Comparison of ENCODE assay signal across 1 cellular context in the genomic region with DNA sequence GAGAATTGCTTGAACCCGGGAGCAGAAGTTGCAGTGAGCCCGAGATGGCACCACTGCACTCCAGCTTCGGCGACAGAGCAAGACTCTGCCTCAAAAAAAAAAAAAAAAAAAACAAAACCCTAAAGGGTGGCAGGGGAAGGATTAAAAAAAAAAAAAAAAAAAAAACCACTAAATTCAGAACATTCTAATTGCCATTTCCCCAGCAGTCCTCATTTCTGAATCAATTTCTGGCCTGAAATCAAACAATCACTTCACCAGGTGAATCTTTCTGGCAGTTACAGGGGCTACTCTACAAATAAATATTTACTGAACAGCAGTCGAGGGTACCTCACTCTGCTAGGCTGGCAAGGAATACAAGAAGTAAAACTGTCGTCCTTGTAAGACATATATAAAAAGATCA.
TF ChIP-seq lines count a peak whose summit lies in the region.

No MANE protein-coding gene starts in this region.

TF ChIP-seq in H1, 55 proteins besides CTCF, POLR2A, EP300 and RAD21:
- no peak for TF ChIP-seq RFX5 (IDR thresholded peaks at IDR 0.05; ENCODE audit: borderline replicate concordance, low read depth, low read length)
- no peak for TF ChIP-seq YY1 (IDR thresholded peaks at IDR 0.05; ENCODE audit: low read depth, low read length)
- TF ChIP-seq KDM1A (IDR thresholded peaks at IDR 0.05; ENCODE audit: borderline replicate concordance, low read length) = no peak
- no peak for TF ChIP-seq ZNF274 (IDR thresholded peaks at IDR 0.05; ENCODE audit: borderline replicate concordance, extremely low read depth, low read length)
- TF ChIP-seq ASH2L (IDR thresholded peaks at IDR 0.05; ENCODE audit: low read length) = no peak
- no peak for TF ChIP-seq SAP30 (IDR thresholded peaks at IDR 0.05; ENCODE audit: insufficient read depth, insufficient replicate concordance, low read length)
- TF ChIP-seq BACH1 (IDR thresholded peaks at IDR 0.05; ENCODE audit: low read length) = no peak
- no peak for TF ChIP-seq CHD1 (IDR thresholded peaks at IDR 0.05; ENCODE audit: low read depth, low read length)
- TF ChIP-seq RBBP5 (IDR thresholded peaks at IDR 0.05; ENCODE audit: borderline replicate concordance, low read depth, low read length) = no peak
- TF ChIP-seq SP2 (IDR thresholded peaks at IDR 0.05; ENCODE audit: low read length) = no peak
